In the genomic region with DNA sequence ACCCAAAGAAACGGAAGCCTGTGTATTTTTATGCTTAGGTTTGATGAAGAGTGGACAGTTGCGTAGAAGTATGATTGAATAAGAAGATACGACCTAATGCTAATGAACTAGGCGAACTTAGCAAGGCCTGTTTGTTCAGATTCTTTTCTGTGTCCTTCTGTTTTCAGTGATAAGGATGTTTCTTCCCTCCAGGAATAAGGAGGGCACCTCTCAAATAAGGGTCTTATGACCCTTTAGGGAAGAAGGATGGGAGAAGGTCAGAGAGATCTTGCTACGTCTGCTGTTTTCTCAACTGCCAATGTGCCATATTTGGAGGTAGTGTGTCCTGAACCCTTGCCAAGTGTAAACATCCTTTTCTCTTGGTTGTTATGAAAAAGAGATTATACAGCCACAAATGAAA, we compare ENCODE assay signal across 16 cellular contexts.
DNase-seq lines count a peak whose midpoint lies in the region; ATAC-seq, FAIRE-seq and TF ChIP-seq lines count a peak whose summit lies in the region.
"Had no signal": no experiment of that assay in that cellular context is flagged by ENCODE, and none has a peak within 500 bp of the region (broad histone marks: within the 10 kb centered on the region; RNA-seq: fewer than 3 reads in every experiment).

No MANE protein-coding gene starts in this region.

- TF ChIP-seq POLR2A in HepG2 (IDR thresholded peaks at IDR 0.05; ENCODE audit: insufficient read depth in 1 of 2, low read depth in 2 of 2, low read length in 2 of 2) (no peak), IMR-90 (IDR thresholded peaks at IDR 0.05; ENCODE audit: low read depth, low read length) (no peak)

- ATAC-seq in HepG2 (no peak), IMR-90 (ENCODE audit: low read depth) (no peak), left colon (no peak)
- ATAC-seq in central memory CD8-positive, alpha-beta T cell (replicated peaks; ENCODE audit: extremely low read depth, poor library complexity, severe bottlenecking) = no peak

- CTCF ChIA-PET in HepG2 (lab: Yijun Ruan, JAX; ENCODE audit: low intra/inter-chr PET ratio, low total read pairs) (no interaction called here), IMR-90 (lab: Yijun Ruan, JAX) (interaction anchor here (0.6 kb wide), 1 partner anchor 1002 kb away, joined by 3 read pairs; no protein-coding TSS in a partner anchor)

- H3K23ac ChIP-seq in IMR-90 (ENCODE audit: low read depth, low read length) = peak overlapping the region; percentile 24; the same call in 1 of the 2 replicates

- peaks cover 28% of the 10 kb centered on the region for H3K36me3 Mint-ChIP-seq in central memory CD8-positive, alpha-beta T cell (ENCODE audit: insufficient read depth)

- dilution Hi-C loops in IMR-90 (cut with HindIII; ENCODE audit: low sequenced_read_pairs, unreplicated experiment) = no loop called here

- WGBS in liver = 84% methylated on average over 5 of the region's 5 CpGs
- WGBS in HepG2 (ENCODE audit: low lambda C conversion rate) = over 99% methylated on average over 5 of the region's 5 CpGs
- WGBS in IMR-90 (ENCODE audit: extremely low coverage in 2 of 2, insufficient read length in 1 of 2), 2 experiments = 95% methylated on average over 3 of the region's 5 CpGs; no CpG with 5 or more reads in 1 of the 2 experiments

- no peak overlapping the region for H3K4me3 ChIP-seq in liver (ENCODE audit: low read depth in 1 of 3, low read length in 3 of 3)
- no peak overlapping the region for H3K4me3 ChIP-seq in HepG2 (replicated peaks in 1 of 3; ENCODE audit: insufficient read depth in 1 of 3, low read depth in 2 of 3, low read length in 3 of 3)
- H3K4me3 ChIP-seq in IMR-90 (ENCODE audit: insufficient read depth, low read depth, low read length) = no peak overlapping the region
- H3K4me3 ChIP-seq in brain microvascular endothelial cell (ENCODE audit: low read depth, low read length) = no peak overlapping the region
- H3K4me3 ChIP-seq: BLaER1 had no signal

- H3K4me3 Mint-ChIP-seq in central memory CD8-positive, alpha-beta T cell = no peak overlapping the region
- H3K4me3 Mint-ChIP-seq: CD14-positive monocyte; CD4-positive, alpha-beta memory T cell had no signal

- TF ChIP-seq CTCF in liver (IDR thresholded peaks at IDR 0.05; ENCODE audit: low read depth, low read length, missing input control) (no peak), HepG2 (CRISPR knock-in tag; IDR thresholded peaks at IDR 0.05) (no peak), IMR-90 (conservative IDR thresholded peaks at IDR 0.05; ENCODE audit: low read depth, low read length) (no peak), brain microvascular endothelial cell (IDR thresholded peaks at IDR 0.05; ENCODE audit: low read depth, low read length, missing control alignments) (no peak)

- no peak overlapping the region for H3K4ac ChIP-seq in IMR-90 (ENCODE audit: low read depth, low read length)

- BruUV-seq in HepG2 (replicated peaks; lab: Mats Ljungman, UMichigan) (no TSS peak), IMR-90 (replicated peaks; lab: Mats Ljungman, UMichigan) (no TSS peak)

- peaks cover 0 to 8% (median 1%) of the 10 kb centered on the region in 4 donors for H3K36me3 ChIP-seq in liver (ENCODE audit: control insufficient read depth in 4 of 4, insufficient read depth in 3 of 4, low read depth in 1 of 4, low read length in 3 of 4)
- peaks cover 8 to 45% of the 10 kb centered on the region in 2 experiments for H3K36me3 ChIP-seq in HepG2 (replicated peaks in 1 of 2; ENCODE audit: control insufficient read depth in 1 of 2, insufficient read depth in 2 of 2, low read length in 2 of 2)
- H3K36me3 ChIP-seq in IMR-90 (ENCODE audit: control insufficient read depth, insufficient read depth, low read length) = no peaks in the 10 kb centered on the region
- H3K36me3 ChIP-seq in brain microvascular endothelial cell (replicated peaks) = no peaks in the 10 kb centered on the region

- in situ Hi-C loops in HepG2 (cut with HindIII; ENCODE audit: extremely low pct_ligation_motif_present, low pct_unique_long_range_greater_than_20kb) (no loop called here), IMR-90 (cut with MboI; ENCODE audit: low sequenced_read_pairs) (no loop called here), brain microvascular endothelial cell (cut with HindIII; ENCODE audit: low pct_ligation_motif_present, low sequenced_read_pairs) (no loop called here)

- H3K9me3 Mint-ChIP-seq in central memory CD8-positive, alpha-beta T cell = no peaks in the 10 kb centered on the region
- H3K9me3 Mint-ChIP-seq: CD4-positive, alpha-beta memory T cell had no signal

- no peaks in the 10 kb centered on the region for H3K9me3 ChIP-seq in liver (ENCODE audit: control insufficient read depth in 4 of 4, low read length in 3 of 4)
- no peaks in the 10 kb centered on the region for H3K9me3 ChIP-seq in HepG2 (ENCODE audit: low read length)
- no peaks in the 10 kb centered on the region for H3K9me3 ChIP-seq in IMR-90 (ENCODE audit: control insufficient read depth, insufficient read depth, low read length)
- H3K9me3 ChIP-seq: BLaER1 had no signal

- H2AFZ ChIP-seq in HepG2 (ENCODE audit: low read length) = no peak overlapping the region
- H2AFZ ChIP-seq in IMR-90 (replicated peaks; ENCODE audit: low read length, poor library complexity) = no peak overlapping the region

- H3K14ac ChIP-seq in IMR-90 (replicated peaks; ENCODE audit: low read depth, low read length) = 0 out of 2 replicates have a peak overlapping the region, but pooled peaks have one; percentile 32

- POLR2A ChIA-PET in HepG2 (lab: Yijun Ruan, JAX) (no interaction called here), IMR-90 (lab: Charles Lee; ENCODE audit: unreplicated experiment) (no interaction called here)

- no peaks in the 10 kb centered on the region; the same call in 1 of the 2 replicates for H3K9me1 ChIP-seq in IMR-90 (ENCODE audit: insufficient read depth, low read length)

- H3K27ac Mint-ChIP-seq in central memory CD8-positive, alpha-beta T cell (ENCODE audit: low read depth) = peak overlapping the region; percentile 16

- H2AK5ac ChIP-seq in IMR-90 (ENCODE audit: low read depth, low read length) = no peak overlapping the region

- H3K9ac ChIP-seq in liver (ENCODE audit: low read depth in 1 of 2, low read length in 2 of 2) = no peak overlapping the region
- no peak overlapping the region for H3K9ac ChIP-seq in HepG2 (ENCODE audit: insufficient read depth, low read depth, low read length)
- H3K9ac ChIP-seq in IMR-90 (ENCODE audit: low read depth, low read length) = no peak overlapping the region
- H3K9ac ChIP-seq: BLaER1 had no signal

- H3K18ac ChIP-seq in IMR-90 (ENCODE audit: low read depth, low read length) = no peak overlapping the region; the same call in 1 of the 2 replicates

- FAIRE-seq in HepG2 (lab: Jason Lieb, UNC) = no peak

- no peaks in the 10 kb centered on the region; a peak in 1 of 4 replicates for H3K79me1 ChIP-seq in IMR-90 (ENCODE audit: low read depth in 1 of 2, low read length in 2 of 2)

- no peak overlapping the region for H2BK5ac ChIP-seq in IMR-90 (ENCODE audit: low read depth, low read length, poor library complexity, severe bottlenecking)

- intact Hi-C loops in HepG2 (cut with micrococcal nuclease; ENCODE audit: unreplicated experiment) = no loop called here
- intact Hi-C loops in IMR-90 (cut with micrococcal nuclease) = no loop called here
- intact Hi-C loops in left colon (cut with DNase I, micrococcal nuclease) = no loop called here

- H3K79me2 ChIP-seq in HepG2 (ENCODE audit: insufficient read depth, low read length) = no peaks in the 10 kb centered on the region

- H3K27ac ChIP-seq in liver (ENCODE audit: low read depth in 1 of 2, low read length in 2 of 2) = no peak overlapping the region
- no peak overlapping the region for H3K27ac ChIP-seq in HepG2 (ENCODE audit: extremely low read length, insufficient read depth, low read length)
- H3K27ac ChIP-seq in IMR-90 (ENCODE audit: insufficient read depth, low read length) = no peak overlapping the region
- no peak overlapping the region for H3K27ac ChIP-seq in brain microvascular endothelial cell
- H3K27ac ChIP-seq: BLaER1 had no signal

- no peak for TF ChIP-seq RAD21 in liver (IDR thresholded peaks at IDR 0.05)
- TF ChIP-seq RAD21 in HepG2 (CRISPR knock-in tag; IDR thresholded peaks at IDR 0.05) = no peak
- no peak for TF ChIP-seq RAD21 in IMR-90 (IDR thresholded peaks at IDR 0.05; ENCODE audit: low read length)

- DNase-seq in HepG2 (ENCODE audit: low spot score) (no peak), IMR-90 (no peak), NCI-H1417 treated with DMSO at 0.1 percent for 48 hours (lab: John Stamatoyannopoulos, UW) (no peak), brain microvascular endothelial cell (no peak), left colon (no peak)
- no peak for DNase-seq in central memory CD8-positive, alpha-beta T cell (ENCODE audit: low spot score in 2 of 2)
- DNase-seq: 8988T; Calu3; CD4-positive, alpha-beta memory T cell; DMS79 treated with DMSO at 0.1 percent for 48 hours; GF-D8; GOT3; H7 had no signal

- no peak overlapping the region for H3K4me2 ChIP-seq in HepG2 (ENCODE audit: low read depth, low read length)
- H3K4me2 ChIP-seq in IMR-90 (ENCODE audit: low read depth, low read length) = no peak overlapping the region
- H3K4me2 ChIP-seq: BLaER1 had no signal

- H3K27me3 Mint-ChIP-seq in central memory CD8-positive, alpha-beta T cell = no peaks in the 10 kb centered on the region
- H3K27me3 Mint-ChIP-seq: CD4-positive, alpha-beta memory T cell had no signal

- no peak overlapping the region for H4K91ac ChIP-seq in IMR-90 (ENCODE audit: insufficient read depth, low read depth, low read length)

- H2BK15ac ChIP-seq in IMR-90 (ENCODE audit: low read depth, low read length) = no peak overlapping the region; the same call in 2 of the 3 replicates

- H4K8ac ChIP-seq in IMR-90 (ENCODE audit: low read depth in 2 of 2, low read length in 2 of 2) = no peak overlapping the region

- peak overlapping the region; percentile 57; the same call in 1 of the 2 replicates for H2BK20ac ChIP-seq in IMR-90 (ENCODE audit: low read depth, low read length)

- H4K5ac ChIP-seq in IMR-90 (ENCODE audit: low read depth, low read length) = no peak overlapping the region

- H4K20me1 ChIP-seq in HepG2 (ENCODE audit: insufficient read depth, low read length) (no peaks in the 10 kb centered on the region), IMR-90 (ENCODE audit: insufficient read depth, low read length) (no peaks in the 10 kb centered on the region)
- H4K20me1 ChIP-seq: BLaER1 had no signal

- no peak for TF ChIP-seq EP300 in HepG2 (IDR thresholded peaks at IDR 0.05; ENCODE audit: low read depth in 2 of 2, low read length in 2 of 2)
- no peak for TF ChIP-seq EP300 in HepG2 (CRISPR knock-in tag; IDR thresholded peaks at IDR 0.05; ENCODE audit: borderline replicate concordance)

- no peak overlapping the region for H3K56ac ChIP-seq in IMR-90 (ENCODE audit: extremely low read depth, insufficient read depth, low read length)

- 0 out of 2 replicates have a peak overlapping the region, but pooled peaks have one; percentile 16 for H2BK120ac ChIP-seq in IMR-90 (ENCODE audit: low read depth, low read length)

- H3K4me1 Mint-ChIP-seq in central memory CD8-positive, alpha-beta T cell = peaks cover 37% of the 10 kb centered on the region
- H3K4me1 Mint-ChIP-seq: CD14-positive monocyte had no signal

- no peaks in the 10 kb centered on the region for H3K4me1 ChIP-seq in liver (ENCODE audit: control insufficient read depth in 4 of 4, insufficient read depth in 4 of 4, low read length in 3 of 4)
- no peaks in the 10 kb centered on the region for H3K4me1 ChIP-seq in HepG2 (ENCODE audit: insufficient read depth, low read length)
- no peaks in the 10 kb centered on the region for H3K4me1 ChIP-seq in IMR-90 (ENCODE audit: control insufficient read depth, insufficient read depth, low read length)
- H3K4me1 ChIP-seq: BLaER1 had no signal

- no peak overlapping the region for H2AK9ac ChIP-seq in IMR-90 (replicated peaks; ENCODE audit: low read depth, low read length, poor library complexity)

- H3K27me3 ChIP-seq in liver (ENCODE audit: control insufficient read depth in 4 of 4, insufficient read depth in 4 of 4, low read length in 3 of 4) (no peaks in the 10 kb centered on the region), HepG2 (ENCODE audit: control insufficient read depth in 1 of 2, insufficient read depth in 2 of 2, low read length in 2 of 2) (no peaks in the 10 kb centered on the region), IMR-90 (ENCODE audit: control insufficient read depth, insufficient read depth, low read length) (no peaks in the 10 kb centered on the region), brain microvascular endothelial cell (replicated peaks) (no peaks in the 10 kb centered on the region)
- H3K27me3 ChIP-seq: BLaER1 had no signal
